Comparison of ENCODE assay signal across 1 cellular context in the genomic region with DNA sequence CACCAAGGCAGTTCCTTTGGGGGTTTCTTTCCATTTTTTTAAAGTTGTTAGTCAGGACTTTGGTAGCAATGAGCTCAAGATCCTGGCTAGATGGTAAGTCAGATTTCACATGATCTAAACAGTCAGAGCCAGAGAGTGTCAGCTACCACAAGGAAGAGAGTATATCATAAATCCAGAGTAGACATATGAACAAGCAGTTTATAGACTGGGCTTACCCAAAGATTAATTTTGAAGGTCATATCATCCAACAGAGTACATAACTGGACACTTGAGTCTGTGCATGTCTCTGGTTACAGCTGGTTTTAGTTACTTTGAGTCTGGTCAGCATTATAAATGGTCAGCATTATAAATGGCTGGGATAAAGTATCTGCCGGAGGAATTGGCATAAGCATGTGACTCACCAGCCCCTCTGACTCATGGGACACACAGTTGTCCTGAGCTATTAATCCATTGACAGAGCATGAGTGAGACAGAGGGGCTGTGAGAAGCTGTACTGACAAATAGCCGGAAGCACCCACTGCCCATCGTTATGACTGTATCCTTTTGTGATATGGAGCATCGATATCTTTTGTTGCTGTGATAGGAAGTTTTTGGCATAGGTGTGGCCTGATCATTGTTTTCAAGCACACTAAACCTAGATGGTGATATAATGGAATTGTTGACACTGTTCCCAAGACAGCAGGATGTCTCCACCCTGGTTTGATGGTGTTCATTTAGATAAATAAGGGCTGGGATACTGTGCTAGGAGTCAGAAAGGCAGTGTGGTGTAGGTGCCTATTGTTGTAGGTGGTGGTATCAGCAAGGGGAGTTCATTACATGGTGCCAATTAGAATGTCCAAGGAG.
TF ChIP-seq lines count a peak whose summit lies in the region.

No MANE protein-coding gene starts in this region.

TF ChIP-seq in HepG2, 621 proteins besides CTCF, POLR2A, EP300 and RAD21:
- TF ChIP-seq ZNF713 (CRISPR knock-in tag; IDR thresholded peaks at IDR 0.05) (no peak), ZNF619 (CRISPR knock-in tag; IDR thresholded peaks at IDR 0.05) (no peak), FOSL2 (CRISPR knock-in tag; IDR thresholded peaks at IDR 0.05) (peak; percentile 68), MLLT10 (CRISPR knock-in tag; IDR thresholded peaks at IDR 0.05) (no peak), MAFK (conservative IDR thresholded peaks at IDR 0.05 in 1 of 2, IDR thresholded peaks at IDR 0.05 in 1 of 2; ENCODE audit: low read length in 2 of 2) (peak in 1 of 2 experiments; percentile 53; a peak in 2 of 4 replicates)
